33 cellular contexts compared by ENCODE assay signal in genomic region chr18:40566510-40566844, GRCh38.
"Had no signal": no experiment of that assay in that cellular context is flagged by ENCODE, and none has a peak within 500 bp of the region (broad histone marks: within the 10 kb centered on the region; RNA-seq: fewer than 3 reads in every experiment).

No MANE protein-coding gene starts in this region.

- ATAC-seq: activated CD8-positive, alpha-beta T cell treated with anti-CD3 and anti-CD28 coated beads for 36 hours; activated naive CD4-positive, alpha-beta T cell treated with anti-CD3 and anti-CD28 coated beads, Interleukin-2, amount 50 U/mL, for 72 hours; activated T-cell treated with anti-CD3 and anti-CD28 coated beads, Interleukin-2, amount 50 U/mL, for 4 hours; activated T-cell treated with anti-CD3 and anti-CD28 coated beads, Interleukin-2, amount 50 U/mL, for 72 hours; activated T-helper 17 cell treated with anti-CD3 and anti-CD28 coated beads, Interleukin-2, amount 50 U/mL, for 72 hours had no signal

- H3K36me3 ChIP-seq: adrenal gland, brain microvascular endothelial cell, breast epithelium had no signal

- DNase-seq: activated B cell treated with CpG ODN at 0.5 μM for 24 hours; activated CD4-positive, alpha-beta memory T cell treated with anti-CD3 and anti-CD28 coated beads for 36 hours; activated CD4-positive, alpha-beta T cell treated with anti-CD3 and anti-CD28 coated beads for 4 hours; activated CD4-positive, alpha-beta T cell treated with anti-CD3 and anti-CD28 coated beads, Interleukin-2, amount 10 ng/mL, durations not matched to agents 24 days and 14 days; activated CD4-positive, alpha-beta T cell treated with anti-CD3 and anti-CD28 coated beads, Interleukin-2, amount 50 U/mL, for 1 hour; activated CD4-positive, alpha-beta T cell treated with anti-CD3 and anti-CD28 coated beads, Interleukin-2, amount 50 U/mL, for 4 hours; activated CD4-positive, CD25-positive, alpha-beta regulatory T cell treated with anti-CD3 and anti-CD28 coated beads, Interleukin-2, amount 50 U/mL, for 72 hours; activated CD8-positive, alpha-beta memory T cell treated with anti-CD3 and anti-CD28 coated beads, Interleukin-2, amount 50 U/mL, for 4 hours; activated CD8-positive, alpha-beta T cell treated with anti-CD3 and anti-CD28 coated beads for 36 hours; activated effector memory CD4-positive, alpha-beta T cell treated with anti-CD3 and anti-CD28 coated beads, Interleukin-2, amount 50 U/mL, for 16 hours; activated gamma-delta T cell treated with Interleukin-2 at 50 U/mL for 16 hours; activated naive CD4-positive, alpha-beta T cell; activated naive CD4-positive, alpha-beta T cell treated with anti-CD3 and anti-CD28 coated beads for 36 hours; activated naive CD4-positive, alpha-beta T cell treated with anti-CD3 and anti-CD28 coated beads, Interleukin-2, amount 50 U/mL, for 16 hours; activated naive CD8-positive, alpha-beta T cell treated with anti-CD3 and anti-CD28 coated beads for 36 hours; activated T-cell treated with anti-CD3 and anti-CD28 coated beads for 4 hours; activated T-cell treated with anti-CD3 and anti-CD28 coated beads, Interleukin-2, amount 50 U/mL, for 1 hour; activated T-cell treated with anti-CD3 and anti-CD28 coated beads, Interleukin-2, amount 50 U/mL, for 4 hours; activated T-cell treated with anti-CD3 and anti-CD28 coated beads, Interleukin-2, amount 50 U/mL, for 72 hours; adrenal gland; amniotic stem cell; aorta; brain microvascular endothelial cell; central memory CD4-positive, alpha-beta T cell; SW 1271; T-helper 1 cell; T-helper 2 cell; T-helper 9 cell had no signal

- H3K27me3 ChIP-seq: adrenal gland, brain microvascular endothelial cell, breast epithelium had no signal

- H3K4me3 ChIP-seq: adrenal gland, breast epithelium had no signal

- H3K4me1 ChIP-seq: adrenal gland, breast epithelium had no signal

- H3K9me3 ChIP-seq: adrenal gland, breast epithelium had no signal

- FAIRE-seq: TTC549 had no signal

- H3K27ac ChIP-seq: adrenal gland, brain microvascular endothelial cell, breast epithelium, VCaP had no signal
